In the genomic region with DNA sequence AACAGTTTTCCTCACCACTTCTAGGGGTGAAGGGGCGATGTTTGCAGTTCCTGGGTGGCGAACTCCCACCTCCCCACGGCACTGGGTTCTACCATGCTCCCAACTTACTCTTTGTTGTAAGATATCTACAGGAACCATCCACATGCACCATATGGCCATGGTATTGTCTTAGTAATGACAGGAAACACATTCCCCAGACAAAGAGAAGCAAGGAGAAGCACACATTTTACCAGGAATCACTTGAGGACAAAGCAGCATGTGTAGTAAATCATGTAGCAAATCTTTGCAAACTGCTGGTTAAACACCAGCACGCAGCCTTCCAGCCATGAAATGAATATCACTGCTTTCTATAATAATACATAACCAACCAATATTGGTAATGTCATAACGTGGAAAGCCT, we compare ENCODE assay signal across 1 cellular context.
TF ChIP-seq lines count a peak whose summit lies in the region.

No MANE protein-coding gene starts in this region.

TF ChIP-seq in H1, 55 proteins besides CTCF, POLR2A, EP300 and RAD21:
- TF ChIP-seq CEBPB (IDR thresholded peaks at IDR 0.05; ENCODE audit: low read depth, low read length) (no peak), RBBP5 (IDR thresholded peaks at IDR 0.05; ENCODE audit: borderline replicate concordance, low read depth, low read length) (no peak), SP4 (IDR thresholded peaks at IDR 0.05; ENCODE audit: low read length) (no peak), KDM5A (IDR thresholded peaks at IDR 0.05; ENCODE audit: low read length) (no peak), POLR2AphosphoS5 (IDR thresholded peaks at IDR 0.05; ENCODE audit: low read depth, low read length) (no peak), TAF7 (optimal IDR thresholded peaks at IDR 0.05; ENCODE audit: borderline replicate concordance, low read depth, low read length) (no peak), BRCA1 (IDR thresholded peaks at IDR 0.05; ENCODE audit: low read depth, low read length) (no peak), YY1 (IDR thresholded peaks at IDR 0.05; ENCODE audit: low read depth, low read length) (no peak), ATF2 (IDR thresholded peaks at IDR 0.05; ENCODE audit: low read length) (no peak)
